13 cellular contexts compared by ENCODE assay signal in the genomic region with DNA sequence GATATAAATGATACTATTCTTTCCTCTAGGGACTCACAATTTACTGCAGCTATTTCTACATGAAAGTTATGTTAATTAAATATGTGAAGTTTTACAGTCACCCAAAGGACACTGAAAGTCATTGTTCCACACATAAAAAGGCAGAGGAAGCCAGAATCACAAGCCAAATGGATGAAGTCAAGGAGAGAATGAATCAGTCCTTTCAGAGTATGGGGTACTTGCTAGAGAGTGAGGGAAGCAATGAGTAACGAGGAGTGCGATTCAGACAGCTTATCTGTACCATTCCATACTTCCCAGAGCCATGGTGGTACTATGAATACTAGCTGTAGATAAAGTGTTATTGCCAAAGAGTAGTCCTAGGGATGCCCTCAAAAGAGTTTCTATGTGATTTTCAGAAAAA. TPM values are rescaled to one million over a fixed set of nuclear protein-coding genes. Genes with fewer than 3 reads are reported as not detected.
A peak's percentile ranks its signal among the peaks of the same experiment; 100 is the strongest.
DNase-seq lines count a peak whose midpoint lies in the region; ATAC-seq, FAIRE-seq and TF ChIP-seq lines count a peak whose summit lies in the region.
"Had no signal": no experiment of that assay in that cellular context is flagged by ENCODE, and none has a peak within 500 bp of the region (broad histone marks: within the 10 kb centered on the region; RNA-seq: fewer than 3 reads in every experiment).

No MANE protein-coding gene starts in this region.

- DNase-seq in NB4 (ENCODE audit: low read depth) (peak; percentile 14), bronchial epithelial cell (ENCODE audit: low read depth) (peak; percentile 38), kidney tubule cell (ENCODE audit: low spot score) (peak; percentile 53), suprapubic skin (ENCODE audit: low spot score in 2 of 2) (no peak), NCI-H146 (lab: John Stamatoyannopoulos, UW) (no peak)
- no peak for DNase-seq in stimulated activated CD4-positive, alpha-beta T cell treated with anti-CD3 and anti-CD28 coated beads, Interleukin-4, amount 100 ng/mL, for 1 hour
- DNase-seq: COR-L47; left cardiac atrium; NCI-H446; occipital lobe; stimulated activated naive B cell treated with anti-CD40 and anti-IgM and Interleukin-4, amounts not matched to agents 10 μg/mL and 1 μg/mL and 100 μg/mL, for 72 hours had no signal

- peaks cover 40% of the 10 kb centered on the region for H3K4me1 ChIP-seq in suprapubic skin

- no peaks in the 10 kb centered on the region for H3K36me3 ChIP-seq in bronchial epithelial cell (ENCODE audit: control insufficient read depth, insufficient read depth, low read length)
- H3K36me3 ChIP-seq in suprapubic skin: no peaks in the 10 kb centered on the region

- TF ChIP-seq EP300 in suprapubic skin (IDR thresholded peaks at IDR 0.05): no peak

- 77% methylated on average over 2 of the region's 2 CpGs for WGBS in suprapubic skin

- TF ChIP-seq CTCF in NB4 (IDR thresholded peaks at IDR 0.05; ENCODE audit: low read depth, low read length) (no peak), bronchial epithelial cell (IDR thresholded peaks at IDR 0.05; ENCODE audit: insufficient read depth, low read length, severe bottlenecking) (no peak), suprapubic skin (IDR thresholded peaks at IDR 0.05) (no peak)

- FAIRE-seq in bronchial epithelial cell (lab: Jason Lieb, UNC): no peak

- ATAC-seq in HG02852 (IDR thresholded peaks at IDR 0.05; ENCODE audit: unreplicated experiment): no peak
- ATAC-seq: stimulated activated naive B cell treated with anti-CD40 and anti-IgM and Interleukin-4, amounts not matched to agents 10 μg/mL and 1 μg/mL and 100 μg/mL, for 72 hours had no signal

- H3K4me3 ChIP-seq in NB4 (ENCODE audit: low read depth, low read length) (no peak overlapping the region), bronchial epithelial cell (ENCODE audit: low read depth, low read length) (no peak overlapping the region), suprapubic skin (no peak overlapping the region)

- H3K27me3 ChIP-seq in bronchial epithelial cell (ENCODE audit: control insufficient read depth, insufficient read depth, low read length) (no peaks in the 10 kb centered on the region), suprapubic skin (no peaks in the 10 kb centered on the region)

- TF ChIP-seq POLR2A in NB4 (IDR thresholded peaks at IDR 0.05; ENCODE audit: extremely low read depth, insufficient read length) (no peak), suprapubic skin (IDR thresholded peaks at IDR 0.05) (no peak)

- H3K9me3 ChIP-seq in suprapubic skin: no peaks in the 10 kb centered on the region

- H3K27ac ChIP-seq in suprapubic skin: peak overlapping the region; percentile 75
- H3K27ac ChIP-seq: VCaP had no signal

RNA-seq across cellular contexts. Expression of gene ST3GAL6, which starts 16.8 kb away (rescaled TPM):
- total RNA-seq in bronchial epithelial cell (2.9 and 5.4 TPM in 2 replicates), suprapubic skin (10 to 100 TPM; 13.1 to 48.0 (median 20.6) TPM)

Comparison
In these comparisons a context has a peak if more than half of its experiments do, and no peak if none do; other contexts are left out.
1. DNase-seq: peak in NB4 (single experiment), bronchial epithelial cell (single experiment) and kidney tubule cell (single experiment); none in suprapubic skin (0 of 2), NCI-H146 (single experiment) and stimulated activated CD4-positive, alpha-beta T cell treated with anti-CD3 and anti-CD28 coated beads, Interleukin-4, amount 100 ng/mL, for 1 hour (single experiment).